ENCODE assay signal across 2 cellular contexts in genomic region chr15:97903560-97904195, GRCh38.
TF ChIP-seq lines count a peak whose summit lies in the region.

No MANE protein-coding gene starts in this region.

TF ChIP-seq in GM23338, 12 proteins besides CTCF, POLR2A, EP300 and RAD21:
- no peak for TF ChIP-seq NANOG (IDR thresholded peaks at IDR 0.05; ENCODE audit: borderline replicate concordance)
- peak; percentile 70 for TF ChIP-seq REST (IDR thresholded peaks at IDR 0.05; ENCODE audit: unreplicated experiment)

TF ChIP-seq in H1, 55 proteins besides CTCF, POLR2A, EP300 and RAD21:
- TF ChIP-seq FOSL1 (IDR thresholded peaks at IDR 0.05; ENCODE audit: insufficient read depth, low read depth, low read length) (no peak), GTF2F1 (IDR thresholded peaks at IDR 0.05; ENCODE audit: borderline replicate concordance, low read depth, low read length) (no peak), JUN (IDR thresholded peaks at IDR 0.05; ENCODE audit: low read depth, low read length) (no peak), KDM1A (IDR thresholded peaks at IDR 0.05; ENCODE audit: borderline replicate concordance, low read length) (peak; percentile 49; the same call in 1 of the 2 replicates), SP4 (IDR thresholded peaks at IDR 0.05; ENCODE audit: low read length) (no peak), EGR1 (IDR thresholded peaks at IDR 0.05; ENCODE audit: borderline replicate concordance, low read depth, low read length) (no peak), NRF1 (IDR thresholded peaks at IDR 0.05; ENCODE audit: low read depth, low read length) (no peak)
TF ChIP-seq in H1: peak in this region for 1.
